8 cellular contexts compared by ENCODE assay signal in genomic region chr20:1391640-1392442, GRCh38. TPM values are rescaled to one million over a fixed set of nuclear protein-coding genes. Genes with fewer than 3 reads are reported as not detected.
DNase-seq lines count a peak whose midpoint lies in the region; ATAC-seq, FAIRE-seq and TF ChIP-seq lines count a peak whose summit lies in the region.

No MANE protein-coding gene starts in this region.

- TF ChIP-seq CTCF in Loucy (conservative IDR thresholded peaks at IDR 0.05; ENCODE audit: low read length) (no peak), right atrium auricular region (IDR thresholded peaks at IDR 0.05) (no peak)

- H3K9me3 Mint-ChIP-seq in activated naive CD8-positive, alpha-beta T cell (ENCODE audit: low read depth) = peaks cover 3% of the 10 kb centered on the region

- H3K9me2 ChIP-seq in Loucy (replicated peaks; ENCODE audit: low read depth, low read length) = no peaks in the 10 kb centered on the region

- H3F3A ChIP-seq in Loucy (ENCODE audit: low read depth) = no peaks in the 10 kb centered on the region

- H3K4me3 ChIP-seq in Loucy (ENCODE audit: low read length, poor library complexity, severe bottlenecking) (peak overlapping the region; percentile 88), right atrium auricular region (peak overlapping the region; percentile 86 to 97)

- H3K4me1 ChIP-seq in Loucy (ENCODE audit: insufficient read depth, low read length, poor library complexity, severe bottlenecking) (peaks cover 67% of the 10 kb centered on the region), right atrium auricular region (peaks cover 0 to 58% of the 10 kb centered on the region in 2 donors)

- H3K4me2 ChIP-seq in Loucy (ENCODE audit: low read depth, low read length, poor library complexity, severe bottlenecking) = peak overlapping the region; percentile 99

- H3K4me1 Mint-ChIP-seq in activated naive CD8-positive, alpha-beta T cell (ENCODE audit: low read depth) = peaks cover 64% of the 10 kb centered on the region

- intact Hi-C loops in sciatic nerve (cut with DNase I) = loop anchor here (5.0 kb wide), 1 partner anchor 65 kb away; the partner anchor contains the start of gene SDCBP2

- H3K9me3 ChIP-seq in Loucy (ENCODE audit: insufficient read depth, low read depth, low read length) (no peaks in the 10 kb centered on the region), right atrium auricular region (no peaks in the 10 kb centered on the region)

- H3K27me3 ChIP-seq in Loucy (ENCODE audit: insufficient read depth, low read length, poor library complexity, severe bottlenecking) (no peaks in the 10 kb centered on the region), right atrium auricular region (no peaks in the 10 kb centered on the region)

- ATAC-seq in sciatic nerve (peak; percentile 18), HG03571 (IDR thresholded peaks at IDR 0.05; ENCODE audit: unreplicated experiment) (no peak)

- DNase-seq in CD1c-positive myeloid dendritic cell (ENCODE audit: extremely low spot score) (peak; percentile 81), right atrium auricular region (ENCODE audit: low spot score) (no peak), sciatic nerve (ENCODE audit: low spot score) (no peak), urothelium cell line (ENCODE audit: low spot score) (no peak), NCI-H187 treated with DMSO at 0.1 percent for 48 hours (lab: John Stamatoyannopoulos, UW) (no peak)

- peaks cover 59% of the 10 kb centered on the region for H3K79me2 ChIP-seq in Loucy (ENCODE audit: insufficient read depth, low read length)

- H3K36me3 ChIP-seq in Loucy (ENCODE audit: insufficient read depth, low read length) = no peaks in the 10 kb centered on the region
- H3K36me3 ChIP-seq in right atrium auricular region = no peaks in the 10 kb centered on the region

- no peak for FAIRE-seq in urothelium cell line (lab: Jason Lieb, UNC)

- H3K27ac ChIP-seq in right atrium auricular region = peak overlapping the region; percentile 83 to 88

- H3K27ac Mint-ChIP-seq in activated naive CD8-positive, alpha-beta T cell = peak overlapping the region; percentile 93

- no peaks in the 10 kb centered on the region for H3K36me3 Mint-ChIP-seq in activated naive CD8-positive, alpha-beta T cell

- peaks cover 53% of the 10 kb centered on the region for H4K20me1 ChIP-seq in Loucy (ENCODE audit: insufficient read depth, low read length, poor library complexity, severe bottlenecking)

- H3K27me3 Mint-ChIP-seq in activated naive CD8-positive, alpha-beta T cell = no peaks in the 10 kb centered on the region

- peak overlapping the region; percentile 84 for H3K9ac ChIP-seq in Loucy (ENCODE audit: low read depth, low read length, poor library complexity, severe bottlenecking)

- H2AFZ ChIP-seq in Loucy (ENCODE audit: low read length) = no peak overlapping the region

- peak overlapping the region; percentile 96 for H3K4me3 Mint-ChIP-seq in activated naive CD8-positive, alpha-beta T cell

RNA-seq across cellular contexts. Expression of gene FKBP1A, which starts 1.0 kb away (rescaled TPM):
- total RNA-seq in right atrium auricular region (10 to 100 TPM; 73.5 to 98.7 TPM), sciatic nerve (242 TPM)
